In genomic region chr1:232686346-232686745, GRCh38 we compare ENCODE assay signal across 17 cellular contexts. TPM values are rescaled to one million over a fixed set of nuclear protein-coding genes. Genes with fewer than 3 reads are reported as not detected.
DNase-seq lines count a peak whose midpoint lies in the region; ATAC-seq, FAIRE-seq and TF ChIP-seq lines count a peak whose summit lies in the region.
"Had no signal": no experiment of that assay in that cellular context is flagged by ENCODE, and none has a peak within 500 bp of the region (broad histone marks: within the 10 kb centered on the region; RNA-seq: fewer than 3 reads in every experiment).

No MANE protein-coding gene starts in this region.

- H3K9ac ChIP-seq in IMR-90 (ENCODE audit: low read depth, low read length) (no peak overlapping the region), mesenchymal stem cell (ENCODE audit: low read length) (no peak overlapping the region)
- H3K9ac ChIP-seq: SK-N-SH had no signal

- no peaks in the 10 kb centered on the region for H3K9me3 ChIP-seq in IMR-90 (ENCODE audit: control insufficient read depth, insufficient read depth, low read length)
- no peaks in the 10 kb centered on the region for H3K9me3 ChIP-seq in mesenchymal stem cell (ENCODE audit: control insufficient read depth, low read length)
- H3K9me3 ChIP-seq: Caco-2, SK-N-SH had no signal

- H3K9me1 ChIP-seq in IMR-90 (ENCODE audit: insufficient read depth, low read length), result no peaks in the 10 kb centered on the region

- peak; percentile 51 for DNase-seq in AG20443 (ENCODE audit: low spot score)
- peak; percentile 25 for DNase-seq in IMR-90
- DNase-seq in bronchial epithelial cell (ENCODE audit: low read depth), result peak; percentile 39
- DNase-seq in mesenchymal stem cell, result peak; percentile 10
- DNase-seq in NCI-H69 (lab: John Stamatoyannopoulos, UW), result no peak
- DNase-seq in OCI-M2 (lab: John Stamatoyannopoulos, UW; ENCODE audit: unreplicated experiment), result no peak
- no peak for DNase-seq in SHP77 treated with DMSO at 0.1 percent for 48 hours (lab: John Stamatoyannopoulos, UW)
- DNase-seq: Caco-2; CD4-positive, CD25-positive, alpha-beta regulatory T cell; NCI-H1436; NCI-H2029; NCI-H2171; NCI-H774 had no signal

- H3K36me3 ChIP-seq in IMR-90 (ENCODE audit: control insufficient read depth, insufficient read depth, low read length) (no peaks in the 10 kb centered on the region), bronchial epithelial cell (ENCODE audit: control insufficient read depth, insufficient read depth, low read length) (no peaks in the 10 kb centered on the region), mesenchymal stem cell (ENCODE audit: control insufficient read depth in 1 of 2, insufficient read depth in 2 of 2, low read depth in 1 of 2, low read length in 2 of 2) (no peaks in the 10 kb centered on the region)

- H4K8ac ChIP-seq in IMR-90 (ENCODE audit: low read depth in 2 of 2, low read length in 2 of 2) (no peak overlapping the region), mesenchymal stem cell (ENCODE audit: low read length) (no peak overlapping the region)

- H2AFZ ChIP-seq in IMR-90 (replicated peaks; ENCODE audit: low read length, poor library complexity) (no peak overlapping the region), mesenchymal stem cell (ENCODE audit: low read depth, low read length) (no peak overlapping the region)

- CTCF ChIA-PET in IMR-90 (lab: Yijun Ruan, JAX), result no interaction called here

- H3K79me1 ChIP-seq in IMR-90 (ENCODE audit: low read depth in 1 of 2, low read length in 2 of 2) (no peaks in the 10 kb centered on the region), mesenchymal stem cell (replicated peaks; ENCODE audit: low read length, poor library complexity, severe bottlenecking) (no peaks in the 10 kb centered on the region)

- no peak overlapping the region for H2BK20ac ChIP-seq in IMR-90 (ENCODE audit: low read depth, low read length)

- dilution Hi-C loops in IMR-90 (cut with HindIII; ENCODE audit: low sequenced_read_pairs, unreplicated experiment), result no loop called here

- no peak for TF ChIP-seq CTCF in IMR-90 (conservative IDR thresholded peaks at IDR 0.05; ENCODE audit: low read depth, low read length)
- TF ChIP-seq CTCF in bronchial epithelial cell (IDR thresholded peaks at IDR 0.05; ENCODE audit: insufficient read depth, low read length, severe bottlenecking), result no peak

- WGBS in IMR-90 (ENCODE audit: extremely low coverage in 2 of 2, insufficient read length in 1 of 2), 2 experiments, result 65% methylated on average over 2 of the region's 4 CpGs; no CpG with 5 or more reads in 1 of the 2 experiments
- 47% methylated on average over 4 of the region's 4 CpGs for WGBS in mesenchymal stem cell

- in situ Hi-C loops in IMR-90 (cut with MboI; ENCODE audit: low sequenced_read_pairs), result no loop called here

- POLR2A ChIA-PET in IMR-90 (lab: Charles Lee; ENCODE audit: unreplicated experiment), result no interaction called here

- H2BK120ac ChIP-seq in IMR-90 (ENCODE audit: low read depth, low read length) (no peak overlapping the region), mesenchymal stem cell (ENCODE audit: low read depth, low read length) (no peak overlapping the region)

- no peak overlapping the region for H3K4me2 ChIP-seq in IMR-90 (ENCODE audit: low read depth, low read length)
- H3K4me2 ChIP-seq in mesenchymal stem cell (ENCODE audit: low read length, poor library complexity, severe bottlenecking), result no peak overlapping the region
- H3K4me2 ChIP-seq: SK-N-SH had no signal

- H3K4me3 ChIP-seq in IMR-90 (ENCODE audit: insufficient read depth, low read depth, low read length), result no peak overlapping the region
- H3K4me3 ChIP-seq in bronchial epithelial cell (ENCODE audit: low read depth, low read length), result no peak overlapping the region
- H3K4me3 ChIP-seq in mesenchymal stem cell (ENCODE audit: insufficient read depth in 1 of 2, low read depth in 1 of 2, low read length in 2 of 2), result no peak overlapping the region

- H2BK12ac ChIP-seq in mesenchymal stem cell (ENCODE audit: low read length in 2 of 2), result no peak overlapping the region

- no peak overlapping the region for H2BK15ac ChIP-seq in IMR-90 (ENCODE audit: low read depth, low read length)
- H2BK15ac ChIP-seq in mesenchymal stem cell (ENCODE audit: low read depth, poor library complexity, severe bottlenecking), result no peak overlapping the region

- H4K91ac ChIP-seq in IMR-90 (ENCODE audit: insufficient read depth, low read depth, low read length), result no peak overlapping the region
- H4K91ac ChIP-seq in mesenchymal stem cell (ENCODE audit: low read length), result no peak overlapping the region

- H3K23ac ChIP-seq in IMR-90 (ENCODE audit: low read depth, low read length), result no peak overlapping the region
- H3K23ac ChIP-seq in mesenchymal stem cell (ENCODE audit: low read length in 2 of 2), result no peak overlapping the region

- FAIRE-seq in bronchial epithelial cell (lab: Jason Lieb, UNC), result peak; percentile 43

- no peak overlapping the region for H3K14ac ChIP-seq in IMR-90 (replicated peaks; ENCODE audit: low read depth, low read length)
- H3K14ac ChIP-seq in mesenchymal stem cell (ENCODE audit: low read length in 2 of 2), result peak overlapping the region in 1 of 2 experiments; percentile 64

- no peak overlapping the region for H3K56ac ChIP-seq in IMR-90 (ENCODE audit: extremely low read depth, insufficient read depth, low read length)

- H3K27ac ChIP-seq in IMR-90 (ENCODE audit: insufficient read depth, low read length), result no peak overlapping the region
- H3K27ac ChIP-seq in mesenchymal stem cell (ENCODE audit: low read length, poor library complexity, severe bottlenecking), result no peak overlapping the region

- H2AK5ac ChIP-seq in IMR-90 (ENCODE audit: low read depth, low read length), result no peak overlapping the region
- no peak overlapping the region for H2AK5ac ChIP-seq in mesenchymal stem cell (ENCODE audit: low read length, severe bottlenecking)

- H2AK9ac ChIP-seq in IMR-90 (replicated peaks; ENCODE audit: low read depth, low read length, poor library complexity), result no peak overlapping the region

- H3K27me3 ChIP-seq in IMR-90 (ENCODE audit: control insufficient read depth, insufficient read depth, low read length) (peaks cover 2% of the 10 kb centered on the region; the same call in 1 of the 2 replicates), bronchial epithelial cell (ENCODE audit: control insufficient read depth, insufficient read depth, low read length) (no peaks in the 10 kb centered on the region), mesenchymal stem cell (ENCODE audit: control insufficient read depth in 1 of 2, insufficient read depth in 1 of 2, low read length in 2 of 2) (no peaks in the 10 kb centered on the region)

- intact Hi-C loops in IMR-90 (cut with micrococcal nuclease), result no loop called here

- H2BK5ac ChIP-seq in IMR-90 (ENCODE audit: low read depth, low read length, poor library complexity, severe bottlenecking) (no peak overlapping the region), mesenchymal stem cell (ENCODE audit: low read depth, low read length, poor library complexity, severe bottlenecking) (no peak overlapping the region)

- H4K5ac ChIP-seq in IMR-90 (ENCODE audit: low read depth, low read length), result no peak overlapping the region

- H3K4ac ChIP-seq in IMR-90 (ENCODE audit: low read depth, low read length) (no peak overlapping the region), mesenchymal stem cell (ENCODE audit: low read depth in 1 of 2, low read length in 2 of 2) (no peak overlapping the region)

- H3K18ac ChIP-seq in IMR-90 (ENCODE audit: low read depth, low read length) (no peak overlapping the region), mesenchymal stem cell (ENCODE audit: low read depth in 1 of 2, low read length in 2 of 2) (peak overlapping the region in 1 of 2 experiments; percentile 73)

- peak; percentile 33; the same call in 1 of the 2 replicates for ATAC-seq in IMR-90 (ENCODE audit: low read depth)
- ATAC-seq in GM21619 (IDR thresholded peaks at IDR 0.05; ENCODE audit: unreplicated experiment), result no peak
- ATAC-seq: HCT116 had no signal

- TF ChIP-seq POLR2A in IMR-90 (IDR thresholded peaks at IDR 0.05; ENCODE audit: low read depth, low read length), result no peak

- TF ChIP-seq RAD21 in IMR-90 (IDR thresholded peaks at IDR 0.05; ENCODE audit: low read length), result no peak

- no TSS peak for BruUV-seq in IMR-90 (replicated peaks; lab: Mats Ljungman, UMichigan)

- H3K4me1 ChIP-seq in IMR-90 (ENCODE audit: control insufficient read depth, insufficient read depth, low read length) (peaks cover 5% of the 10 kb centered on the region; the same call in 1 of the 2 replicates), mesenchymal stem cell (ENCODE audit: control insufficient read depth, insufficient read depth, low read depth, low read length) (peaks cover 6% of the 10 kb centered on the region)

- no peaks in the 10 kb centered on the region for H4K20me1 ChIP-seq in IMR-90 (ENCODE audit: insufficient read depth, low read length)

TF ChIP-seq in IMR-90, 13 proteins besides CTCF, POLR2A, EP300 and RAD21:
- TF ChIP-seq MAZ (IDR thresholded peaks at IDR 0.05; ENCODE audit: borderline replicate concordance, low read depth, low read length), result no peak
- TF ChIP-seq SMC3 (IDR thresholded peaks at IDR 0.05; ENCODE audit: low read depth, low read length), result no peak
- TF ChIP-seq MAFK (IDR thresholded peaks at IDR 0.05; ENCODE audit: low read depth, low read length), result no peak
- TF ChIP-seq RCOR1 (IDR thresholded peaks at IDR 0.05; ENCODE audit: insufficient replicate concordance, low read length), result no peak
- no peak for TF ChIP-seq BHLHE40 (IDR thresholded peaks at IDR 0.05; ENCODE audit: low read depth, low read length)
- no peak for TF ChIP-seq CEBPB (IDR thresholded peaks at IDR 0.05; ENCODE audit: low read depth, low read length)
- no peak for TF ChIP-seq MXI1 (IDR thresholded peaks at IDR 0.05; ENCODE audit: borderline replicate concordance, low read depth, low read length)
- TF ChIP-seq, protein P1, sequence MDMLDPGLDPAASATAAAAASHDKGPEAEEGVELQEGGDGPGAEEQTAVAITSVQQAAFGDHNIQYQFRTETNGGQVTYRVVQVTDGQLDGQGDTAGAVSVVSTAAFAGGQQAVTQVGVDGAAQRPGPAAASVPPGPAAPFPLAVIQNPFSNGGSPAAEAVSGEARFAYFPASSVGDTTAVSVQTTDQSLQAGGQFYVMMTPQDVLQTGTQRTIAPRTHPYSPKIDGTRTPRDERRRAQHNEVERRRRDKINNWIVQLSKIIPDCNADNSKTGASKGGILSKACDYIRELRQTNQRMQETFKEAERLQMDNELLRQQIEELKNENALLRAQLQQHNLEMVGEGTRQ (IDR thresholded peaks at IDR 0.05; ENCODE audit: low read depth, low read length), result no peak
- no peak for TF ChIP-seq RFX5 (IDR thresholded peaks at IDR 0.05; ENCODE audit: low read depth, low read length)
- TF ChIP-seq NFE2L2 (IDR thresholded peaks at IDR 0.05; ENCODE audit: low read depth, low read length), result no peak

RNA-seq across cellular contexts. Expression of gene SIPA1L2, which starts 56.4 kb away (rescaled TPM):
- total RNA-seq in IMR-90 (2012; rRNA removed), result 11.9 and 13.4 TPM in 2 replicates
- 6.2 and 7.1 TPM in 2 replicates for polyA plus RNA-seq in IMR-90 (2012; rRNA removed)
- polyA plus RNA-seq in IMR-90 (2012; cell fraction: cytosol; rRNA removed), result 3.5 and 6.2 TPM in 2 replicates
- 12.0 and 22.7 TPM in 2 replicates for polyA plus RNA-seq in IMR-90 (2012; cell fraction: nucleus; rRNA removed; ENCODE audit: low replicate concordance)
- total RNA-seq in bronchial epithelial cell, result 16.6 and 35.7 TPM in 2 replicates
- polyA plus RNA-seq in mesenchymal stem cell (2013, experiment 1 of 2), result 10.2 TPM
- 9.6 TPM for polyA plus RNA-seq in mesenchymal stem cell (2013, experiment 2 of 2)
- total RNA-seq: G401 had no signal
- polyA plus RNA-seq: CD4-positive, CD25-positive, alpha-beta regulatory T cell had no signal

Comparison
In these comparisons a context has a peak if more than half of its experiments do, and no peak if none do; other contexts are left out.
1. DNase-seq: peak in AG20443 (single experiment), IMR-90 (single experiment), bronchial epithelial cell (single experiment) and mesenchymal stem cell (single experiment); none in NCI-H69 (single experiment), OCI-M2 (single experiment) and SHP77 treated with DMSO at 0.1 percent for 48 hours (single experiment).